ENCODE assay signal across 8 cellular contexts in genomic region chr12:116818341-116818856, GRCh38.
A peak's percentile ranks its signal among the peaks of the same experiment; 100 is the strongest.
DNase-seq lines count a peak whose midpoint lies in the region; ATAC-seq and TF ChIP-seq lines count a peak whose summit lies in the region.

No MANE protein-coding gene starts in this region.

- H3K27me3 ChIP-seq in stomach smooth muscle (ENCODE audit: control insufficient read depth in 1 of 2, insufficient read depth in 2 of 2, low read length in 2 of 2): no peaks in the 10 kb centered on the region

- peaks cover 0 to 3% of the 10 kb centered on the region in 2 donors for H3K9me3 ChIP-seq in stomach smooth muscle (ENCODE audit: control insufficient read depth in 2 of 2, low read length in 2 of 2)

- no peaks in the 10 kb centered on the region for H3K36me3 ChIP-seq in stomach smooth muscle (ENCODE audit: control insufficient read depth in 2 of 2, insufficient read depth in 2 of 2, low read length in 2 of 2)

- peaks cover 9% of the 10 kb centered on the region for H3K4me1 ChIP-seq in stomach smooth muscle (ENCODE audit: control insufficient read depth, insufficient read depth, low read length)

- peaks cover 15% of the 10 kb centered on the region for H3K4me1 Mint-ChIP-seq in CD14-positive monocyte
- peaks cover 30% of the 10 kb centered on the region for H3K4me1 Mint-ChIP-seq in central memory CD8-positive, alpha-beta T cell

- H3K9ac ChIP-seq in stomach smooth muscle (ENCODE audit: low read length in 2 of 2): peak overlapping the region; percentile 100

- DNase-seq in CD14-positive monocyte (ENCODE audit: low spot score): no peak
- DNase-seq in central memory CD8-positive, alpha-beta T cell (ENCODE audit: low spot score in 2 of 2): no peak
- DNase-seq in left kidney (ENCODE audit: low read depth, low spot score): peak; percentile 51
- no peak for DNase-seq in D341Med (ENCODE audit: low spot score)

- no peak for TF ChIP-seq CTCF in CD14-positive monocyte (IDR thresholded peaks at IDR 0.05)

- H3K27ac Mint-ChIP-seq in CD14-positive monocyte: peak overlapping the region; percentile 90 to 96 (median 93)
- peak overlapping the region; percentile 97 for H3K27ac Mint-ChIP-seq in central memory CD8-positive, alpha-beta T cell (ENCODE audit: low read depth)

- intact Hi-C loops in CD14-positive monocyte (cut with micrococcal nuclease): loop anchor here (2.0 to 5.0 kb wide), 2 partner anchors 80 to 81 kb away; partner anchors contain the start of genes RNFT2 (in 2 of the 2) and SPRING1 (in 2 of the 2)

- peak; percentile 47 for TF ChIP-seq POLR2A in Raji (IDR thresholded peaks at IDR 0.05; ENCODE audit: insufficient read depth, low read depth, low read length)

- H3K27ac ChIP-seq in stomach smooth muscle (ENCODE audit: low read length): peak overlapping the region; percentile 96

- H3K36me3 Mint-ChIP-seq in CD14-positive monocyte: no peaks in the 10 kb centered on the region
- H3K36me3 Mint-ChIP-seq in central memory CD8-positive, alpha-beta T cell (ENCODE audit: insufficient read depth): peaks cover 21% of the 10 kb centered on the region

- ATAC-seq in GM21528 (IDR thresholded peaks at IDR 0.05; ENCODE audit: low FRiP score, unreplicated experiment) (peak; percentile 9), HG03469 (IDR thresholded peaks at IDR 0.05; ENCODE audit: unreplicated experiment) (no peak)
- ATAC-seq in central memory CD8-positive, alpha-beta T cell (replicated peaks; ENCODE audit: extremely low read depth, poor library complexity, severe bottlenecking): no peak

- no peaks in the 10 kb centered on the region for H3K9me3 Mint-ChIP-seq in CD14-positive monocyte
- no peaks in the 10 kb centered on the region for H3K9me3 Mint-ChIP-seq in central memory CD8-positive, alpha-beta T cell

- peaks cover 1 to 13% (median 5%) of the 10 kb centered on the region in 3 donors for H3K27me3 Mint-ChIP-seq in CD14-positive monocyte (ENCODE audit: low read depth in 3 of 3)
- H3K27me3 Mint-ChIP-seq in central memory CD8-positive, alpha-beta T cell: no peaks in the 10 kb centered on the region

- peak overlapping the region; percentile 96 to 99 for H3K4me3 Mint-ChIP-seq in CD14-positive monocyte
- H3K4me3 Mint-ChIP-seq in central memory CD8-positive, alpha-beta T cell: peak overlapping the region; percentile 90

- peak overlapping the region; percentile 95 to 100 for H3K4me3 ChIP-seq in stomach smooth muscle (ENCODE audit: low read length in 2 of 2)
